In genomic region chr1:215606564-215607168, GRCh38 we compare ENCODE assay signal across 8 cellular contexts. TPM values are rescaled to one million over a fixed set of nuclear protein-coding genes. Genes with fewer than 3 reads are reported as not detected.
DNase-seq lines count a peak whose midpoint lies in the region; ATAC-seq and TF ChIP-seq lines count a peak whose summit lies in the region.

No MANE protein-coding gene starts in this region.

- in situ Hi-C loops in GM13977 (cut with MboI; ENCODE audit: low pct_unique_long_range_greater_than_20kb, low sequenced_read_pairs, unreplicated experiment) = no loop called here

- H3K79me2 ChIP-seq in osteoblast (ENCODE audit: insufficient read depth, low read length) = peaks cover 2% of the 10 kb centered on the region

- WGBS in body of pancreas, 2 donors = 75 to 76% methylated on average over 2 of the region's 2 CpGs

- no peaks in the 10 kb centered on the region for H3K27me3 Mint-ChIP-seq in stimulated activated memory B cell treated with anti-CD40 and anti-IgM and Interleukin-4, amounts not matched to agents 10 μg/mL and 1 μg/mL and 100 μg/mL, for 72 hours

- H3K9me3 ChIP-seq in body of pancreas = no peaks in the 10 kb centered on the region
- no peaks in the 10 kb centered on the region for H3K9me3 ChIP-seq in osteoblast (ENCODE audit: low read depth, low read length)

- H2AFZ ChIP-seq in osteoblast (ENCODE audit: low read length) = no peak overlapping the region

- no peak overlapping the region for H3K4me2 ChIP-seq in osteoblast (ENCODE audit: insufficient read depth, low read length)

- no peaks in the 10 kb centered on the region for H3K4me1 Mint-ChIP-seq in stimulated activated memory B cell treated with anti-CD40 and anti-IgM and Interleukin-4, amounts not matched to agents 10 μg/mL and 1 μg/mL and 100 μg/mL, for 72 hours

- H3K36me3 Mint-ChIP-seq in stimulated activated memory B cell treated with anti-CD40 and anti-IgM and Interleukin-4, amounts not matched to agents 10 μg/mL and 1 μg/mL and 100 μg/mL, for 72 hours = peaks cover 5% of the 10 kb centered on the region

- no peaks in the 10 kb centered on the region for H4K20me1 ChIP-seq in osteoblast (ENCODE audit: insufficient read depth, low read length)

- DNase-seq in GM13977 (ENCODE audit: low spot score) = peak; percentile 12
- DNase-seq in body of pancreas = no peak
- DNase-seq in osteoblast (ENCODE audit: insufficient read length, low spot score, missing footprints) = no peak
- DNase-seq in activated effector memory CD4-positive, alpha-beta T cell treated with Interleukin-2 at 50 U/mL for 16 hours = no peak
- DNase-seq in stimulated activated naive CD4-positive, alpha-beta T cell treated with Interleukin-2 at 50 U/mL for 16 hours (lab: John Stamatoyannopoulos, UW) = no peak

- no peaks in the 10 kb centered on the region for H3K9me3 Mint-ChIP-seq in stimulated activated memory B cell treated with anti-CD40 and anti-IgM and Interleukin-4, amounts not matched to agents 10 μg/mL and 1 μg/mL and 100 μg/mL, for 72 hours

- H3K27me3 ChIP-seq in body of pancreas (no peaks in the 10 kb centered on the region), osteoblast (ENCODE audit: insufficient read depth, low read length) (no peaks in the 10 kb centered on the region)

- ATAC-seq in HG03095 (IDR thresholded peaks at IDR 0.05; ENCODE audit: unreplicated experiment) = peak; percentile 61
- ATAC-seq in body of pancreas = no peak
- ATAC-seq in HG03460 (IDR thresholded peaks at IDR 0.05; ENCODE audit: unreplicated experiment) = no peak
- no peak for ATAC-seq in stimulated activated memory B cell treated with anti-CD40 and anti-IgM and Interleukin-4, amounts not matched to agents 10 μg/mL and 1 μg/mL and 100 μg/mL, for 72 hours

- H3K4me1 ChIP-seq in body of pancreas = peaks cover 7% of the 10 kb centered on the region
- H3K4me1 ChIP-seq in osteoblast (ENCODE audit: insufficient read depth, low read length) = peaks cover 14% of the 10 kb centered on the region

- H3K4me3 Mint-ChIP-seq in stimulated activated memory B cell treated with anti-CD40 and anti-IgM and Interleukin-4, amounts not matched to agents 10 μg/mL and 1 μg/mL and 100 μg/mL, for 72 hours = no peak overlapping the region

- H3K36me3 ChIP-seq in body of pancreas (replicated peaks in 1 of 2; ENCODE audit: insufficient read depth in 1 of 2, low read depth in 2 of 2) (no peaks in the 10 kb centered on the region), osteoblast (ENCODE audit: insufficient read depth, low read length) (peaks cover 40% of the 10 kb centered on the region)

- intact Hi-C loops in body of pancreas (cut with DNase I) = no loop called here

- no peak overlapping the region for H3K4me3 ChIP-seq in body of pancreas
- H3K4me3 ChIP-seq in osteoblast (ENCODE audit: insufficient read depth, low read length) = no peak overlapping the region

- H3K27ac ChIP-seq in body of pancreas (no peak overlapping the region), osteoblast (ENCODE audit: low read depth, low read length) (no peak overlapping the region)

- TF ChIP-seq CTCF in GM13977 (IDR thresholded peaks at IDR 0.05; ENCODE audit: extremely low read depth, insufficient read depth, missing control alignments) = peak; percentile 42
- TF ChIP-seq CTCF in body of pancreas (IDR thresholded peaks at IDR 0.05) = peak in 6 of 7 experiments; percentile 23 to 49 (median 41)
- peak; percentile 55 for TF ChIP-seq CTCF in osteoblast (IDR thresholded peaks at IDR 0.05; ENCODE audit: extremely low read depth, low read depth, low read length)

- TF ChIP-seq POLR2A in body of pancreas (IDR thresholded peaks at IDR 0.05) = no peak

- no peak overlapping the region for H3K27ac Mint-ChIP-seq in stimulated activated memory B cell treated with anti-CD40 and anti-IgM and Interleukin-4, amounts not matched to agents 10 μg/mL and 1 μg/mL and 100 μg/mL, for 72 hours

RNA-seq across cellular contexts. Expression of gene KCTD3, which starts 39.6 kb away (rescaled TPM):
- 10 to 100 TPM; 31.6 to 38.7 TPM for total RNA-seq in body of pancreas
- 48.9 and 55.7 TPM in 2 replicates for total RNA-seq in osteoblast
